22 cellular contexts compared by ENCODE assay signal in the genomic region with DNA sequence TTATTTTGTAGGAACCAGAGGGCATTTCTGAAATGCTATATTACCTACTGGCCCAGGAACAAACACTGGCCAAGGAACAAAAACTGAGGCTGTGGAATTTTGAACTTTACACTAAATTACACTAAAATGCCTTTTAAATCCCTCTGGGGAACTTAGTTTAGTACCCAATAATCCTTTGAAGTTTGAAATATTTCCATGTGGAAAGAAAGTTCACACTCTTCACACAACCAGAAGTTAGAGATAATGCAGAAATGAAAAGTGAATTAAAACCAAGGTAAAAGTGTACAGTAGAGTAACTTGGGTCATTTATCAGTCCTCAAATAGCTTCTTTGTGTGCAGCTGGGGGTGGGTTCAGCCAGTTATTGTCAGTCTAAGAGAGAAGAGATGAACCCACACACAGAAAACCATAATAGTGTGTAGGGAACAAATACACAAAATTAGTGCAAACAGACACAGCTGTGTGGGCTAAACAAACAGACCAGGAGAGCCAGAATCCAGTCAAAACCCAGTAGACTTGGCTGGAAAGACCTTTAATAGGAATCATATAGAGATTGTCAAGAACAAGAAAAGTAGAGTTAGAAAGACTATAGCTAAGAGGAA. TPM values are rescaled to one million over a fixed set of nuclear protein-coding genes. Genes with fewer than 3 reads are reported as not detected.
DNase-seq lines count a peak whose midpoint lies in the region; ATAC-seq, FAIRE-seq and TF ChIP-seq lines count a peak whose summit lies in the region.
"Had no signal": no experiment of that assay in that cellular context is flagged by ENCODE, and none has a peak within 500 bp of the region (broad histone marks: within the 10 kb centered on the region; RNA-seq: fewer than 3 reads in every experiment).

No MANE protein-coding gene starts in this region.

- H3K9me3 Mint-ChIP-seq in chondrocyte (ENCODE audit: low read depth), result no peaks in the 10 kb centered on the region
- H3K9me3 Mint-ChIP-seq in CD8-positive, alpha-beta T cell, result no peaks in the 10 kb centered on the region
- H3K9me3 Mint-ChIP-seq: HFFc6 had no signal

- H3K9me3 ChIP-seq in HepG2 (ENCODE audit: low read length) (no peaks in the 10 kb centered on the region), right lobe of liver (no peaks in the 10 kb centered on the region), subcutaneous abdominal adipose tissue (ENCODE audit: control insufficient read depth in 5 of 5, low read length in 5 of 5) (peaks cover 0 to 6% (median 0%) of the 10 kb centered on the region in 5 donors)
- no peaks in the 10 kb centered on the region for H3K9me3 ChIP-seq in CD8-positive, alpha-beta T cell (ENCODE audit: low read length)
- H3K9me3 ChIP-seq: SK-N-SH had no signal

- no TSS peak for BruUV-seq in HepG2 (replicated peaks; lab: Mats Ljungman, UMichigan)

- no peaks in the 10 kb centered on the region for H3K27me3 Mint-ChIP-seq in chondrocyte (ENCODE audit: low read depth)
- no peaks in the 10 kb centered on the region for H3K27me3 Mint-ChIP-seq in CD8-positive, alpha-beta T cell (ENCODE audit: low read depth)

- peaks cover 52% of the 10 kb centered on the region for H3K4me1 Mint-ChIP-seq in chondrocyte (ENCODE audit: low read depth)
- H3K4me1 Mint-ChIP-seq in CD8-positive, alpha-beta T cell (ENCODE audit: low read depth), result peaks cover under 1% of the 10 kb centered on the region

- peak overlapping the region; percentile 70 for H3K27ac Mint-ChIP-seq in chondrocyte (ENCODE audit: unreplicated experiment)
- no peak overlapping the region for H3K27ac Mint-ChIP-seq in CD8-positive, alpha-beta T cell
- H3K27ac Mint-ChIP-seq: HFFc6 had no signal

- TF ChIP-seq EP300 in HepG2 (IDR thresholded peaks at IDR 0.05; ENCODE audit: low read depth in 2 of 2, low read length in 2 of 2), result peak in 1 of 2 experiments; percentile 12; a peak in 1 of 4 replicates
- no peak for TF ChIP-seq EP300 in HepG2 (CRISPR knock-in tag; IDR thresholded peaks at IDR 0.05; ENCODE audit: borderline replicate concordance)

- in situ Hi-C loops in HepG2 (cut with HindIII; ENCODE audit: extremely low pct_ligation_motif_present, low pct_unique_long_range_greater_than_20kb), result no loop called here

- H3K27ac ChIP-seq in HepG2 (ENCODE audit: extremely low read length, insufficient read depth, low read length) (peak overlapping the region; percentile 46), right lobe of liver (no peak overlapping the region), subcutaneous abdominal adipose tissue (ENCODE audit: low read depth, low read length) (peak overlapping the region; percentile 77)
- H3K27ac ChIP-seq in CD8-positive, alpha-beta T cell (ENCODE audit: low read depth, low read length), result no peak overlapping the region
- H3K27ac ChIP-seq: HL-60 had no signal

- H3K36me3 ChIP-seq in HepG2 (replicated peaks in 1 of 2; ENCODE audit: control insufficient read depth in 1 of 2, insufficient read depth in 2 of 2, low read length in 2 of 2) (peaks cover 16 to 70% of the 10 kb centered on the region in 2 experiments), right lobe of liver (peaks cover 0 to 39% (median 10%) of the 10 kb centered on the region in 4 donors), subcutaneous abdominal adipose tissue (ENCODE audit: control insufficient read depth in 5 of 5, insufficient read depth in 5 of 5, low read length in 5 of 5) (peaks cover 8 to 67% (median 34%) of the 10 kb centered on the region in 5 donors)
- H3K36me3 ChIP-seq in CD8-positive, alpha-beta T cell (ENCODE audit: insufficient read depth, low read length), result no peaks in the 10 kb centered on the region

- no peaks in the 10 kb centered on the region for H4K20me1 ChIP-seq in HepG2 (ENCODE audit: insufficient read depth, low read length)

- no peaks in the 10 kb centered on the region for H3K27me3 ChIP-seq in HepG2 (ENCODE audit: control insufficient read depth in 1 of 2, insufficient read depth in 2 of 2, low read length in 2 of 2)
- no peaks in the 10 kb centered on the region for H3K27me3 ChIP-seq in right lobe of liver
- no peaks in the 10 kb centered on the region for H3K27me3 ChIP-seq in subcutaneous abdominal adipose tissue (ENCODE audit: control insufficient read depth in 5 of 5, insufficient read depth in 4 of 5, low read length in 5 of 5)
- no peaks in the 10 kb centered on the region for H3K27me3 ChIP-seq in CD8-positive, alpha-beta T cell (ENCODE audit: insufficient read depth, low read length)

- H3K4me3 Mint-ChIP-seq in chondrocyte (ENCODE audit: unreplicated experiment), result no peak overlapping the region
- no peak overlapping the region for H3K4me3 Mint-ChIP-seq in CD8-positive, alpha-beta T cell
- H3K4me3 Mint-ChIP-seq: HFFc6 had no signal

- no peak for TF ChIP-seq POLR2A in HepG2 (IDR thresholded peaks at IDR 0.05; ENCODE audit: insufficient read depth in 1 of 2, low read depth in 2 of 2, low read length in 2 of 2)
- TF ChIP-seq POLR2A in right lobe of liver (IDR thresholded peaks at IDR 0.05), result no peak

- CTCF ChIA-PET in HepG2 (lab: Yijun Ruan, JAX; ENCODE audit: low intra/inter-chr PET ratio, low total read pairs), result no interaction called here
- CTCF ChIA-PET in CD8-positive, alpha-beta T cell (lab: Charles Lee), result interaction anchor here (1.0 to 3.1 kb wide), 3 partner anchors 11 to 116 kb away, joined by 3 to 22 read pairs (median 3); no protein-coding TSS in a partner anchor

- DNase-seq in HepG2 (ENCODE audit: low spot score) (peak; percentile 54), right lobe of liver (no peak), NCI-H146 (lab: John Stamatoyannopoulos, UW) (peak; percentile 67), chondrocyte (ENCODE audit: low spot score) (no peak)
- no peak for DNase-seq in CD8-positive, alpha-beta T cell
- DNase-seq: C1 segment of cervical spinal cord, DMS 273 treated with DMSO at 0.1 percent for 48 hours, DND-41, H7, HFFc6, IMR-90, NCI-H1417 treated with DMSO at 0.1 percent for 48 hours, NCI-H2029 treated with DMSO at 0.1 percent for 48 hours, NCI-H446 treated with DMSO at 0.1 percent for 48 hours, NCI-H774, SHP77, SK-N-SH had no signal

- TF ChIP-seq RAD21 in HepG2 (CRISPR knock-in tag; IDR thresholded peaks at IDR 0.05), result no peak

- peak overlapping the region; percentile 25; the same call in 1 of the 2 replicates for H3K4me2 ChIP-seq in HepG2 (ENCODE audit: low read depth, low read length)
- H3K4me2 ChIP-seq: SK-N-SH had no signal

- POLR2A ChIA-PET in HepG2 (lab: Yijun Ruan, JAX), result no interaction called here
- POLR2A ChIA-PET in CD8-positive, alpha-beta T cell (lab: Charles Lee), result no interaction called here

- peaks cover 14% of the 10 kb centered on the region for H3K79me2 ChIP-seq in HepG2 (ENCODE audit: insufficient read depth, low read length)

- no peak for FAIRE-seq in HepG2 (lab: Jason Lieb, UNC)

- H3K9ac ChIP-seq in HepG2 (ENCODE audit: insufficient read depth, low read depth, low read length) (no peak overlapping the region), subcutaneous abdominal adipose tissue (ENCODE audit: low read length in 5 of 5) (no peak overlapping the region)
- H3K9ac ChIP-seq: SK-N-SH had no signal

- H3K36me3 Mint-ChIP-seq in chondrocyte (ENCODE audit: low read depth), result peaks cover 55% of the 10 kb centered on the region
- H3K36me3 Mint-ChIP-seq in CD8-positive, alpha-beta T cell, result peaks cover 65% of the 10 kb centered on the region

- H2AFZ ChIP-seq in HepG2 (ENCODE audit: low read length), result no peak overlapping the region

- H3K4me3 ChIP-seq in HepG2 (replicated peaks in 1 of 3; ENCODE audit: insufficient read depth in 1 of 3, low read depth in 2 of 3, low read length in 3 of 3) (no peak overlapping the region), right lobe of liver (no peak overlapping the region), subcutaneous abdominal adipose tissue (ENCODE audit: low read depth in 1 of 5, low read length in 5 of 5) (no peak overlapping the region)
- no peak overlapping the region for H3K4me3 ChIP-seq in CD8-positive, alpha-beta T cell (ENCODE audit: low read depth, low read length)

- peaks cover 64% of the 10 kb centered on the region for H3K4me1 ChIP-seq in HepG2 (ENCODE audit: insufficient read depth, low read length)
- H3K4me1 ChIP-seq in right lobe of liver, result no peaks in the 10 kb centered on the region
- H3K4me1 ChIP-seq in subcutaneous abdominal adipose tissue (ENCODE audit: control insufficient read depth in 5 of 5, insufficient read depth in 5 of 5, low read length in 5 of 5), result peaks cover 0 to 26% (median 13%) of the 10 kb centered on the region in 5 donors
- H3K4me1 ChIP-seq in CD8-positive, alpha-beta T cell (ENCODE audit: insufficient read depth, low read length), result no peaks in the 10 kb centered on the region

- ATAC-seq in HepG2, result peak; percentile 49
- ATAC-seq in right lobe of liver, result no peak
- ATAC-seq in GM21786 (IDR thresholded peaks at IDR 0.05; ENCODE audit: unreplicated experiment), result no peak
- ATAC-seq in CD8-positive, alpha-beta T cell, result no peak
- no peak for ATAC-seq in HG02938 (IDR thresholded peaks at IDR 0.05; ENCODE audit: unreplicated experiment)

- TF ChIP-seq CTCF in HepG2 (CRISPR knock-in tag; IDR thresholded peaks at IDR 0.05) (no peak), right lobe of liver (IDR thresholded peaks at IDR 0.05) (no peak), chondrocyte (IDR thresholded peaks at IDR 0.05) (no peak)
- TF ChIP-seq CTCF in CD8-positive, alpha-beta T cell (IDR thresholded peaks at IDR 0.05), result no peak

- intact Hi-C loops in HepG2 (cut with micrococcal nuclease; ENCODE audit: unreplicated experiment), result loop anchor here (10.0 kb wide), 1 partner anchor 842 kb away; no protein-coding TSS in a partner anchor
- intact Hi-C loops in right lobe of liver (cut with DNase I), result loop anchor here in 1 of 2 donors (10.0 kb wide), 1 partner anchor 78 kb away; no protein-coding TSS in a partner anchor
- intact Hi-C loops in CD8-positive, alpha-beta T cell (cut with DNase I, micrococcal nuclease), result no loop called here

RNA-seq across cellular contexts. Expression of gene DGKI, which starts 46.5 kb away (rescaled TPM):
- total RNA-seq in HepG2 (2016; rRNA removed; fragmentation: Illumina TruSeq; extraction: Trizol) (0.09 TPM in 1 of 2 replicates, not detected in the other), right lobe of liver (under 1 TPM in 5 of 6 experiments, not detected in 1; 0.05 to 0.35 (median 0.06) TPM), chondrocyte (15.3 to 52.4 TPM (median 17.0 TPM) in 3 replicates)
- not detected in 2 replicates for total RNA-seq in HepG2 (2016; cell fraction: cytosol; rRNA removed; fragmentation: Illumina TruSeq; extraction: Trizol; ENCODE audit: low read depth)
- 0.24 TPM in 1 of 2 replicates, not detected in the other for total RNA-seq in HepG2 (2016; cell fraction: insoluble cytoplasmic fraction; rRNA removed; fragmentation: Illumina TruSeq; extraction: Trizol)
- total RNA-seq in HepG2 (2016; cell fraction: membrane; rRNA removed; fragmentation: Illumina TruSeq; extraction: Trizol), result 0.03 TPM in 1 of 2 replicates, not detected in the other
- 0.06 and 0.25 TPM in 2 replicates for total RNA-seq in HepG2 (2016; cell fraction: nucleus; rRNA removed; fragmentation: Illumina TruSeq; extraction: Trizol)
- polyA plus RNA-seq in HepG2 (2011; rRNA removed), result 0.17 TPM in 1 of 2 replicates, not detected in the other
- not detected in 2 replicates for polyA plus RNA-seq in HepG2 (2011; cell fraction: cytosol; rRNA removed)
- 0.19 and 0.29 TPM in 2 replicates for polyA plus RNA-seq in HepG2 (2011; cell fraction: nucleus; rRNA removed)
- 0.11 TPM in 1 of 2 replicates, not detected in the other for polyA plus RNA-seq in HepG2 (2012)
- not detected in 2 replicates for polyA plus RNA-seq in HepG2 (2016; cell fraction: cytosol; fragmentation: Illumina TruSeq; extraction: Trizol; ENCODE audit: low read depth)
- not detected in 2 replicates for polyA plus RNA-seq in HepG2 (2016; cell fraction: insoluble cytoplasmic fraction; fragmentation: Illumina TruSeq; extraction: Trizol; ENCODE audit: low read depth)
- polyA plus RNA-seq in HepG2 (2016; cell fraction: membrane; fragmentation: Illumina TruSeq; extraction: Trizol; ENCODE audit: low read depth), result not detected in 2 replicates
- not detected in 2 replicates for polyA plus RNA-seq in HepG2 (2016; cell fraction: nucleus; fragmentation: Illumina TruSeq; extraction: Trizol; ENCODE audit: insufficient read depth, low read depth)
- polyA minus RNA-seq in HepG2 (2011; rRNA and poly(A)+ RNA removed; ENCODE audit: low replicate concordance), result not detected in 2 replicates
- not detected in 2 replicates for polyA minus RNA-seq in HepG2 (2011; cell fraction: cytosol; rRNA and poly(A)+ RNA removed)
- polyA minus RNA-seq in HepG2 (2011; cell fraction: nucleus; rRNA and poly(A)+ RNA removed), result 1.4 and 1.7 TPM in 2 replicates
- total RNA-seq in CD8-positive, alpha-beta T cell, result not detected
- total RNA-seq: G401 had no signal

Comparison
In these comparisons a context has a peak if more than half of its experiments do, and no peak if none do; other contexts are left out.
1. DNase-seq: peak in HepG2 (single experiment) and NCI-H146 (single experiment); none in right lobe of liver (0 of 3), chondrocyte (single experiment) and CD8-positive, alpha-beta T cell (0 of 7).
2. H3K27ac ChIP-seq: peak in HepG2 (single experiment) and subcutaneous abdominal adipose tissue (single experiment); none in right lobe of liver (0 of 3) and CD8-positive, alpha-beta T cell (single experiment).
3. RNA of gene DGKI, which starts 46.5 kb away (total RNA-seq): 15.3 to 52.4 TPM in chondrocyte; 0.03 to 0.25 TPM in HepG2, 0.05 to 0.35 TPM in right lobe of liver and not detected in CD8-positive, alpha-beta T cell; every median in the first group is over 10 times any median in the second.